ENCODE assay signal across 12 cellular contexts in genomic region chr1:220893701-220894024, GRCh38. TPM values are rescaled to one million over a fixed set of nuclear protein-coding genes. Genes with fewer than 3 reads are reported as not detected.
A peak's percentile ranks its signal among the peaks of the same experiment; 100 is the strongest.
DNase-seq lines count a peak whose midpoint lies in the region; ATAC-seq and TF ChIP-seq lines count a peak whose summit lies in the region.
"Had no signal": no experiment of that assay in that cellular context is flagged by ENCODE, and none has a peak within 500 bp of the region (broad histone marks: within the 10 kb centered on the region; RNA-seq: fewer than 3 reads in every experiment).

No MANE protein-coding gene starts in this region.

- 0 out of 2 replicates have a peak overlapping the region, but pooled peaks have one; percentile 37 for H3K4me3 Mint-ChIP-seq in HFFc6

- H2AFZ ChIP-seq in mammary epithelial cell (ENCODE audit: low read depth, low read length) (peak overlapping the region; percentile 75), smooth muscle cell (ENCODE audit: low read depth) (peak overlapping the region; percentile 5)
- H2AFZ ChIP-seq: PC-9 had no signal

- in situ Hi-C loops in mammary epithelial cell (cut with MboI; ENCODE audit: low sequenced_read_pairs in 2 of 2): loop anchor here in 1 of 2 donors (25.0 kb wide), 1 partner anchor 544 kb away; no protein-coding TSS in a partner anchor

- H4K20me1 ChIP-seq in mammary epithelial cell (ENCODE audit: insufficient read depth, low read length) (no peaks in the 10 kb centered on the region), smooth muscle cell (ENCODE audit: low read depth) (no peaks in the 10 kb centered on the region)

- DNase-seq in HFFc6: no peak
- no peak for DNase-seq in mammary epithelial cell
- DNase-seq in right lobe of liver: no peak
- no peak for DNase-seq in smooth muscle cell (lab: John Stamatoyannopoulos, UW; ENCODE audit: unreplicated experiment)
- no peak for DNase-seq in pons (ENCODE audit: low spot score)
- DNase-seq in mucosa of descending colon: no peak
- DNase-seq in hypothalamus (lab: John Stamatoyannopoulos, UW): no peak
- no peak for DNase-seq in Kasumi-1 (lab: John Stamatoyannopoulos, UW)
- DNase-seq: cortex of kidney, KBM-7, PC-9 had no signal

- ATAC-seq in right lobe of liver (no peak), mucosa of descending colon (no peak)

- 5% methylated on average over 4 of the region's 11 CpGs for WGBS in mammary epithelial cell (ENCODE audit: low coverage, missing lambda C conversion rate)
- 14% methylated on average over 11 of the region's 11 CpGs for WGBS in right lobe of liver (ENCODE audit: insufficient coverage, low coverage, low lambda C conversion rate, missing lambda C conversion rate)
- 4% methylated on average over 11 of the region's 11 CpGs for WGBS in smooth muscle cell (ENCODE audit: low lambda C conversion rate)

- H3K9me3 Mint-ChIP-seq in HFFc6: peaks cover 13% of the 10 kb centered on the region

- intact Hi-C loops in mammary epithelial cell (cut with micrococcal nuclease): no loop called here
- intact Hi-C loops in right lobe of liver (cut with DNase I): no loop called here
- intact Hi-C loops in mucosa of descending colon (cut with DNase I, micrococcal nuclease): no loop called here

- no peak for TF ChIP-seq CTCF in HFFc6 (IDR thresholded peaks at IDR 0.05)
- TF ChIP-seq CTCF in mammary epithelial cell (conservative IDR thresholded peaks at IDR 0.05 in 1 of 2, IDR thresholded peaks at IDR 0.05 in 1 of 2; ENCODE audit: extremely low read depth in 1 of 2, insufficient read depth in 1 of 2, low read depth in 1 of 2, low read length in 2 of 2): no peak
- TF ChIP-seq CTCF in right lobe of liver (IDR thresholded peaks at IDR 0.05): no peak
- TF ChIP-seq CTCF in smooth muscle cell (IDR thresholded peaks at IDR 0.05; ENCODE audit: borderline replicate concordance, insufficient read depth, poor library complexity, severe bottlenecking): no peak
- TF ChIP-seq CTCF in mucosa of descending colon (IDR thresholded peaks at IDR 0.05): no peak

- H3K4me1 ChIP-seq in mammary epithelial cell (ENCODE audit: insufficient read depth, low read length) (peaks cover 5% of the 10 kb centered on the region), right lobe of liver (peaks cover 0 to 12% (median 5%) of the 10 kb centered on the region in 4 donors), smooth muscle cell (ENCODE audit: low read depth) (peaks cover 14% of the 10 kb centered on the region), mucosa of descending colon (ENCODE audit: low read depth) (no peaks in the 10 kb centered on the region)

- peaks cover 6% of the 10 kb centered on the region; the same call in 1 of the 2 replicates for H3K27me3 Mint-ChIP-seq in HFFc6 (ENCODE audit: insufficient read depth)

- CTCF ChIA-PET in mammary epithelial cell (lab: Charles Lee; ENCODE audit: low non-redundant PET): no interaction called here

- no peaks in the 10 kb centered on the region for H3K36me3 ChIP-seq in mammary epithelial cell (ENCODE audit: insufficient read depth, low read length)
- H3K36me3 ChIP-seq in right lobe of liver: no peaks in the 10 kb centered on the region
- H3K36me3 ChIP-seq in smooth muscle cell (ENCODE audit: low read depth): no peaks in the 10 kb centered on the region
- H3K36me3 ChIP-seq in mucosa of descending colon (ENCODE audit: low read depth): no peaks in the 10 kb centered on the region

- H3K27me3 ChIP-seq in mammary epithelial cell (ENCODE audit: insufficient read depth, low read length) (peaks cover 60% of the 10 kb centered on the region), right lobe of liver (peaks cover 0 to 31% of the 10 kb centered on the region in 2 donors), smooth muscle cell (ENCODE audit: low read depth) (peaks cover 96% of the 10 kb centered on the region)

- no peak overlapping the region for H3K9ac ChIP-seq in mammary epithelial cell (ENCODE audit: insufficient read depth, low read length)
- H3K9ac ChIP-seq in smooth muscle cell (ENCODE audit: low read depth): no peak overlapping the region

- no peaks in the 10 kb centered on the region for H3K79me2 ChIP-seq in mammary epithelial cell (ENCODE audit: insufficient read depth, low read length)
- H3K79me2 ChIP-seq in smooth muscle cell (ENCODE audit: low read depth): no peaks in the 10 kb centered on the region

- H3K4me2 ChIP-seq in mammary epithelial cell (ENCODE audit: insufficient read depth, low read depth, low read length): peak overlapping the region; percentile 84
- H3K4me2 ChIP-seq in smooth muscle cell: peak overlapping the region; percentile 80
- H3K4me2 ChIP-seq: PC-9 had no signal

- H3K4me3 ChIP-seq in mammary epithelial cell (replicated peaks in 1 of 3; ENCODE audit: insufficient read depth in 1 of 3, low read depth in 2 of 3, low read length in 3 of 3) (peak overlapping the region in 2 of 3 experiments; percentile 37 to 44), right lobe of liver (peak overlapping the region; percentile 36 to 43 (median 42)), smooth muscle cell (peak overlapping the region; percentile 40), mucosa of descending colon (no peak overlapping the region)
- H3K4me3 ChIP-seq: PC-9 had no signal

- H3K27ac ChIP-seq in mammary epithelial cell (ENCODE audit: insufficient read depth, low read depth, low read length) (no peak overlapping the region), right lobe of liver (no peak overlapping the region), smooth muscle cell (ENCODE audit: low read depth) (no peak overlapping the region)
- H3K27ac ChIP-seq: PC-9 had no signal

- BruUV-seq in mammary epithelial cell (replicated peaks; lab: Mats Ljungman, UMichigan): no TSS peak

- dilution Hi-C loops in mammary epithelial cell (cut with HindIII; ENCODE audit: low sequenced_read_pairs): no loop called here

- peaks cover 7% of the 10 kb centered on the region for H3K4me1 Mint-ChIP-seq in HFFc6 (ENCODE audit: low read depth)

- H3K9me3 ChIP-seq in mammary epithelial cell (replicated peaks; ENCODE audit: insufficient read depth, low read length): no peaks in the 10 kb centered on the region
- no peaks in the 10 kb centered on the region for H3K9me3 ChIP-seq in right lobe of liver
- no peaks in the 10 kb centered on the region for H3K9me3 ChIP-seq in smooth muscle cell (replicated peaks; ENCODE audit: low read depth)
- H3K9me3 ChIP-seq in mucosa of descending colon: no peaks in the 10 kb centered on the region

- TF ChIP-seq POLR2A in right lobe of liver (IDR thresholded peaks at IDR 0.05): no peak

- H3K36me3 Mint-ChIP-seq in HFFc6 (ENCODE audit: low read depth): peaks cover 23% of the 10 kb centered on the region

- no peaks in the 10 kb centered on the region for H3F3A ChIP-seq in smooth muscle cell (ENCODE audit: low read depth)

- no peak overlapping the region for H3K27ac Mint-ChIP-seq in HFFc6
- H3K27ac Mint-ChIP-seq: progenitor cell of endocrine pancreas had no signal

RNA-seq across cellular contexts. Expression of gene HLX, which starts 14.4 kb away (rescaled TPM):
- total RNA-seq in HFFc6 (2021; fragmentation: NEBNext Ultra II Directional; extraction: Animal tissue kit (Norgen Biotek cat#: 25700)): 10 to 100 TPM in 5 of 6 experiments, 1 to 10 TPM in 1; 9.9 to 14.3 (median 11.3) TPM
- total RNA-seq in mammary epithelial cell: under 1 TPM; 0.33 to 0.61 TPM
- polyA plus RNA-seq in mammary epithelial cell: 0.12 TPM
- polyA minus RNA-seq in mammary epithelial cell: not detected
- 10 to 100 TPM in 2 of 6 experiments, 1 to 10 TPM in 4; 5.5 to 10.8 (median 6.7) TPM for total RNA-seq in right lobe of liver
- 0.58 and 3.2 TPM in 2 replicates for total RNA-seq in smooth muscle cell
- polyA plus RNA-seq in smooth muscle cell: 2.5 and 4.0 TPM in 2 replicates
- 10 to 100 TPM in 1 of 3 donors, 1 to 10 TPM in 2; 2.6 to 43.4 (median 6.2) TPM for total RNA-seq in mucosa of descending colon
